Comparison of ENCODE assay signal across 1 cellular context in the genomic region with DNA sequence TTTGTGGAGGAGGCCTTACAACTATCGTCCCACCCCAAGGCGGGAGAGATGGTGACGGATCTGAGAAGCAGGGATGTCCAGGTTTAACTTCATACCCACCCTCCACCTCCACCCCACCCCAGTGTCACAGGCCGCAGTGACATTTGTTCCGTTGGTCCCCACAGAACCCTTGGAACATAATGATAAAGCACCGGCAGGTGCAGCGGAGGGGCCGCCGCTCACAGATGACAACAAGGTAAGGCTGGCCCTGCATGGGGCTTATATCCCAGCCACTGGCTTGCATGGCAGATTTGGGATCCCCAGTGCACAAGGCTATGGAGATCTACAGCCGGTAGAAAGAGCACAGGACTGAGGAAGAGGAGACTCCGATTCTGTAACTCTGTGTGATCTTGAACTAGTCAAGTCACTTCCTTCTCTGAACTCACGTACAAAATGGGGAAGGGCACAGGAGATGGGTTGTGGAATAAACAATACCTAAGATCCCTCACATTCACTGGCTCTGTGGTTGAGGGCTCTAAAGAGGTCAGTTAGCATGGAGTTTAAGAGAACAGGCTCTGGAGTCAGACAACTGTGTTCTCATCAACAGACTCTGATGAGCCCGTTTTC.
TF ChIP-seq lines count a peak whose summit lies in the region.

No MANE protein-coding gene starts in this region.

TF ChIP-seq in HepG2, 621 proteins besides CTCF, POLR2A, EP300 and RAD21:
- TF ChIP-seq RBM22 (optimal IDR thresholded peaks at IDR 0.05; ENCODE audit: low read length) (peak; percentile 35), PCBP2 (optimal IDR thresholded peaks at IDR 0.05; ENCODE audit: low read depth, low read length, poor library complexity, severe bottlenecking) (peak; percentile 39), U2AF1 (optimal IDR thresholded peaks at IDR 0.05; ENCODE audit: low read depth, low read length) (peak; percentile 11), ARID2 (CRISPR knock-in tag; IDR thresholded peaks at IDR 0.05; ENCODE audit: borderline replicate concordance) (0 out of 2 replicates have a peak, but pooled peaks have one; percentile 2)
- TF ChIP-seq, protein P1, sequence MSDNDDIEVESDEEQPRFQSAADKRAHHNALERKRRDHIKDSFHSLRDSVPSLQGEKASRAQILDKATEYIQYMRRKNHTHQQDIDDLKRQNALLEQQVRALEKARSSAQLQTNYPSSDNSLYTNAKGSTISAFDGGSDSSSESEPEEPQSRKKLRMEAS (IDR thresholded peaks at IDR 0.05) = no peak
